In genomic region chr13:43307921-43308433, GRCh38 we compare ENCODE assay signal across 8 cellular contexts.
DNase-seq lines count a peak whose midpoint lies in the region; ATAC-seq and TF ChIP-seq lines count a peak whose summit lies in the region.

No MANE protein-coding gene starts in this region.

- intact Hi-C loops in psoas muscle (cut with DNase I), result loop anchor here (5.0 to 10.0 kb wide), 3 partner anchors 479 to 567 kb away; partner anchors contain the start of genes CCDC122 (in 1 of the 2), ENOX1 (in 1 of the 2) and LACC1 (in 1 of the 2)

- 51 to 58% (median 52%) methylated on average over 7 of the region's 7 CpGs for WGBS in psoas muscle, 3 donors

- no peaks in the 10 kb centered on the region for H3K79me2 ChIP-seq in DOHH2 (ENCODE audit: control insufficient read depth, low read length)

- no peak overlapping the region for H3K27ac ChIP-seq in DOHH2 (ENCODE audit: low read depth, low read length)
- no peak overlapping the region for H3K27ac ChIP-seq in SK-N-MC
- peak overlapping the region; percentile 3 for H3K27ac ChIP-seq in psoas muscle

- H3K36me3 ChIP-seq in DOHH2 (ENCODE audit: control insufficient read depth, low read length) (no peaks in the 10 kb centered on the region), SK-N-MC (ENCODE audit: insufficient read depth, low read length) (no peaks in the 10 kb centered on the region), psoas muscle (ENCODE audit: insufficient read depth in 1 of 2, low read depth in 1 of 2) (no peaks in the 10 kb centered on the region)

- ATAC-seq in GM21717 (IDR thresholded peaks at IDR 0.05; ENCODE audit: unreplicated experiment) (peak; percentile 78), psoas muscle (peak; percentile 66 to 84 (median 74)), HG02840 (IDR thresholded peaks at IDR 0.05; ENCODE audit: low FRiP score, unreplicated experiment) (no peak)

- H3K4me3 ChIP-seq in DOHH2 (ENCODE audit: low read length) (no peak overlapping the region), SK-N-MC (peak overlapping the region; percentile 47; the same call in 1 of the 2 replicates), psoas muscle (no peak overlapping the region)

- DNase-seq in M059J (ENCODE audit: low read depth) (peak; percentile 65), SK-N-MC (ENCODE audit: low read depth, low spot score) (no peak), globus pallidus (ENCODE audit: low spot score) (peak; percentile 56), psoas muscle (peak; percentile 82 to 91)
- DNase-seq in activated CD4-positive, alpha-beta memory T cell treated with anti-CD3 and anti-CD28 coated beads, Interleukin-2, amount 10 ng/mL, durations not matched to agents 7 days and 5 days, result no peak

- H3K9me3 Mint-ChIP-seq in activated CD4-positive, alpha-beta memory T cell treated with anti-CD3 and anti-CD28 coated beads, Interleukin-2, amount 10 ng/mL, durations not matched to agents 7 days and 5 days, result no peaks in the 10 kb centered on the region

- CTCF ChIA-PET in activated CD4-positive, alpha-beta memory T cell treated with anti-CD3 and anti-CD28 coated beads, Interleukin-2, amount 10 ng/mL, durations not matched to agents 7 days and 5 days (lab: Charles Lee), result no interaction called here

- POLR2A ChIA-PET in activated CD4-positive, alpha-beta memory T cell treated with anti-CD3 and anti-CD28 coated beads, Interleukin-2, amount 10 ng/mL, durations not matched to agents 7 days and 5 days (lab: Charles Lee), result no interaction called here

- H3K4me1 Mint-ChIP-seq in activated CD4-positive, alpha-beta memory T cell treated with anti-CD3 and anti-CD28 coated beads, Interleukin-2, amount 10 ng/mL, durations not matched to agents 7 days and 5 days, result no peaks in the 10 kb centered on the region

- H3K27me3 ChIP-seq in DOHH2 (ENCODE audit: control insufficient read depth, low read length), result 0 out of 2 replicates have a peak, but pooled peaks cover 2% of the 10 kb centered on the region
- no peaks in the 10 kb centered on the region for H3K27me3 ChIP-seq in psoas muscle (ENCODE audit: insufficient read depth in 3 of 3, low read length in 2 of 3)

- H3K4me1 ChIP-seq in DOHH2 (ENCODE audit: control insufficient read depth, low read length) (peaks cover 12% of the 10 kb centered on the region), psoas muscle (peaks cover 16% of the 10 kb centered on the region)

- H3K4me2 ChIP-seq in DOHH2 (ENCODE audit: low read length), result peak overlapping the region; percentile 43

- H3K4me3 Mint-ChIP-seq in activated CD4-positive, alpha-beta memory T cell treated with anti-CD3 and anti-CD28 coated beads, Interleukin-2, amount 10 ng/mL, durations not matched to agents 7 days and 5 days, result no peak overlapping the region

- no peaks in the 10 kb centered on the region for H3F3A ChIP-seq in DOHH2 (ENCODE audit: control insufficient read depth, insufficient read depth)

- H3K9me3 ChIP-seq in DOHH2 (ENCODE audit: control insufficient read depth, insufficient read depth, low read length), result no peaks in the 10 kb centered on the region
- no peaks in the 10 kb centered on the region for H3K9me3 ChIP-seq in SK-N-MC (ENCODE audit: low read depth, low read length)
- H3K9me3 ChIP-seq in psoas muscle, result no peaks in the 10 kb centered on the region

- no peak overlapping the region for H3K27ac Mint-ChIP-seq in activated CD4-positive, alpha-beta memory T cell treated with anti-CD3 and anti-CD28 coated beads, Interleukin-2, amount 10 ng/mL, durations not matched to agents 7 days and 5 days

- H3K9ac ChIP-seq in SK-N-MC (ENCODE audit: insufficient read length), result no peak overlapping the region

- H4K20me1 ChIP-seq in DOHH2 (ENCODE audit: control insufficient read depth, insufficient read depth, low read depth, low read length), result no peaks in the 10 kb centered on the region

- no peaks in the 10 kb centered on the region for H3K36me3 Mint-ChIP-seq in activated CD4-positive, alpha-beta memory T cell treated with anti-CD3 and anti-CD28 coated beads, Interleukin-2, amount 10 ng/mL, durations not matched to agents 7 days and 5 days (ENCODE audit: low read depth)

- H3K27me3 Mint-ChIP-seq in activated CD4-positive, alpha-beta memory T cell treated with anti-CD3 and anti-CD28 coated beads, Interleukin-2, amount 10 ng/mL, durations not matched to agents 7 days and 5 days, result peaks cover 31% of the 10 kb centered on the region

- H3K9me2 ChIP-seq in DOHH2 (replicated peaks; ENCODE audit: control insufficient read depth, low read length), result no peaks in the 10 kb centered on the region

- TF ChIP-seq CTCF in DOHH2 (IDR thresholded peaks at IDR 0.05; ENCODE audit: low read depth, low read length, poor library complexity, severe bottlenecking) (no peak), psoas muscle (IDR thresholded peaks at IDR 0.05) (no peak)

Comparison
In these comparisons a context has a peak if more than half of its experiments do, and no peak if none do; other contexts are left out.
1. DNase-seq: peak in M059J (single experiment), globus pallidus (single experiment) and psoas muscle (2 of 2); none in SK-N-MC (single experiment) and activated CD4-positive, alpha-beta memory T cell treated with anti-CD3 and anti-CD28 coated beads, Interleukin-2, amount 10 ng/mL, durations not matched to agents 7 days and 5 days (single experiment).